Comparison of ENCODE assay signal across 20 cellular contexts in the genomic region with DNA sequence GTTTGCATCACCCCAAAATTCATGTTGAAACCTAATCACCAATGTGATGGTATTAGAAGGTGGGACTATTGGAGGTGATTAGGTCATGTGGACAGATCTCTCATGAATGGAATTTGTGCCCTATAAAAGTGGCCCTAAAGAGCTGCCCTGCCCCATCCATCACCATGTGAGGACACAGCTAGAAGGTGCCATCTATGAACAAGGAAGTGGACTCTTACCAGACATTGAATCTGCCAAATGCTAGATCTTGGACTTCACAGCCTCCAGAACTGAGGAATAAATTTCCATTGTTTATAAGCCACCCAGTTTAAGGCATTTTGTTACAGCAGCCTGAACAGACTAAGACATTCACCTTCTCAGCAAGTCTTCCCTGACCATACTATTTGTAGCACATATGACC. TPM values are rescaled to one million over a fixed set of nuclear protein-coding genes. Genes with fewer than 3 reads are reported as not detected.
DNase-seq lines count a peak whose midpoint lies in the region; ATAC-seq, FAIRE-seq and TF ChIP-seq lines count a peak whose summit lies in the region.
"Had no signal": no experiment of that assay in that cellular context is flagged by ENCODE, and none has a peak within 500 bp of the region (broad histone marks: within the 10 kb centered on the region; RNA-seq: fewer than 3 reads in every experiment).

No MANE protein-coding gene starts in this region.

- H3K4me2 ChIP-seq in HepG2 (ENCODE audit: low read depth, low read length) (no peak overlapping the region), Karpas-422 (ENCODE audit: low read depth, low read length, poor library complexity, severe bottlenecking) (peak overlapping the region; percentile 30)

- H3K27me3 ChIP-seq in HepG2 (ENCODE audit: control insufficient read depth in 1 of 2, insufficient read depth in 2 of 2, low read length in 2 of 2) = no peaks in the 10 kb centered on the region; a peak in 1 of 5 replicates
- H3K27me3 ChIP-seq in right lobe of liver = no peaks in the 10 kb centered on the region
- H3K27me3 ChIP-seq in Karpas-422 (ENCODE audit: low read length) = no peaks in the 10 kb centered on the region
- H3K27me3 ChIP-seq: BE2C; BLaER1 treated with 17β-estradiol and CSF1 and Interleukin-3, amounts not matched to agents 10 nM and 100 nM had no signal

- DNase-seq in HepG2 (ENCODE audit: low spot score) (no peak), right lobe of liver (no peak), Karpas-422 (no peak), left colon (no peak), foreskin fibroblast (no peak), SK-N-DZ (ENCODE audit: low spot score) (no peak)
- DNase-seq: BE2C; CD4-positive, alpha-beta T cell; CD8-positive, alpha-beta memory T cell; DMS53; DMS79 treated with DMSO at 0.1 percent for 48 hours; GF-D8; GM23248; H9 had no signal

- H3K27ac ChIP-seq in HepG2 (ENCODE audit: extremely low read length, insufficient read depth, low read length) (no peak overlapping the region), right lobe of liver (no peak overlapping the region), Karpas-422 (ENCODE audit: low read length) (peak overlapping the region; percentile 75; the same call in 1 of the 2 replicates)
- H3K27ac ChIP-seq: 22Rv1; BLaER1 treated with 17β-estradiol and CSF1 and Interleukin-3, amounts not matched to agents 10 nM and 100 nM; GM23248 had no signal

- no peak for TF ChIP-seq POLR2A in HepG2 (IDR thresholded peaks at IDR 0.05; ENCODE audit: insufficient read depth in 1 of 2, low read depth in 2 of 2, low read length in 2 of 2)
- no peak for TF ChIP-seq POLR2A in right lobe of liver (IDR thresholded peaks at IDR 0.05)

- intact Hi-C loops in HepG2 (cut with micrococcal nuclease; ENCODE audit: unreplicated experiment) (loop anchor here (10.0 kb wide), 2 partner anchors 158 to 288 kb away; a partner anchor contains a TSS), right lobe of liver (cut with DNase I) (no loop called here), left colon (cut with DNase I, micrococcal nuclease) (no loop called here)

- H3K9me2 ChIP-seq in Karpas-422 (replicated peaks; ENCODE audit: insufficient read depth, low read length) = no peaks in the 10 kb centered on the region

- no peak overlapping the region for H3K9ac ChIP-seq in HepG2 (ENCODE audit: insufficient read depth, low read depth, low read length)
- H3K9ac ChIP-seq in Karpas-422 (ENCODE audit: low read length) = peak overlapping the region; percentile 28; the same call in 1 of the 2 replicates
- H3K9ac ChIP-seq: GM23248 had no signal

- H3K4me3 ChIP-seq in HepG2 (replicated peaks in 1 of 3; ENCODE audit: insufficient read depth in 1 of 3, low read depth in 2 of 3, low read length in 3 of 3) (no peak overlapping the region), right lobe of liver (no peak overlapping the region), Karpas-422 (ENCODE audit: low read length) (peak overlapping the region; percentile 11; the same call in 1 of the 2 replicates), foreskin fibroblast (ENCODE audit: low read depth in 1 of 2, low read length in 2 of 2) (no peak overlapping the region)
- H3K4me3 ChIP-seq: BLaER1 treated with 17β-estradiol and CSF1 and Interleukin-3, amounts not matched to agents 10 nM and 100 nM; GM23248 had no signal

- no peak overlapping the region for H2AFZ ChIP-seq in HepG2 (ENCODE audit: low read length)
- no peak overlapping the region for H2AFZ ChIP-seq in Karpas-422 (ENCODE audit: low read length)
- H2AFZ ChIP-seq: GM23248 had no signal

- no TSS peak for BruUV-seq in HepG2 (replicated peaks; lab: Mats Ljungman, UMichigan)

- no peak for ATAC-seq in HepG2
- no peak for ATAC-seq in right lobe of liver
- peak; percentile 26 for ATAC-seq in left colon
- ATAC-seq: HCT116 had no signal

- TF ChIP-seq EP300 in HepG2 (IDR thresholded peaks at IDR 0.05; ENCODE audit: low read depth in 2 of 2, low read length in 2 of 2) (no peak), HepG2 (CRISPR knock-in tag; IDR thresholded peaks at IDR 0.05; ENCODE audit: borderline replicate concordance) (no peak)

- TF ChIP-seq CTCF in HepG2 (CRISPR knock-in tag; IDR thresholded peaks at IDR 0.05) (no peak), right lobe of liver (IDR thresholded peaks at IDR 0.05) (no peak), foreskin fibroblast (IDR thresholded peaks at IDR 0.05; ENCODE audit: low read depth, low read length) (no peak)

- no peak for FAIRE-seq in HepG2 (lab: Jason Lieb, UNC)
- FAIRE-seq: A204.1, GM12891, H1 had no signal

- no peaks in the 10 kb centered on the region for H3K9me3 ChIP-seq in HepG2 (ENCODE audit: low read length)
- no peaks in the 10 kb centered on the region for H3K9me3 ChIP-seq in right lobe of liver
- H3K9me3 ChIP-seq in Karpas-422 (ENCODE audit: low read length) = no peaks in the 10 kb centered on the region
- H3K9me3 ChIP-seq: BE2C had no signal

- H3K4me1 ChIP-seq in HepG2 (ENCODE audit: insufficient read depth, low read length) (peaks cover 22% of the 10 kb centered on the region), right lobe of liver (no peaks in the 10 kb centered on the region), Karpas-422 (ENCODE audit: low read length) (peaks cover 17% of the 10 kb centered on the region)
- H3K4me1 ChIP-seq: BE2C had no signal

- H3K36me3 ChIP-seq in HepG2 (replicated peaks in 1 of 2; ENCODE audit: control insufficient read depth in 1 of 2, insufficient read depth in 2 of 2, low read length in 2 of 2) (peaks cover 0 to 8% of the 10 kb centered on the region in 2 experiments; a peak in 2 of 5 replicates), right lobe of liver (no peaks in the 10 kb centered on the region), Karpas-422 (ENCODE audit: insufficient read depth, low read length) (no peaks in the 10 kb centered on the region)
- H3K36me3 ChIP-seq: BE2C had no signal

- CTCF ChIA-PET in HepG2 (lab: Yijun Ruan, JAX; ENCODE audit: low intra/inter-chr PET ratio, low total read pairs) = no interaction called here

- TF ChIP-seq RAD21 in HepG2 (CRISPR knock-in tag; IDR thresholded peaks at IDR 0.05) = no peak

- H4K20me1 ChIP-seq in HepG2 (ENCODE audit: insufficient read depth, low read length) (no peaks in the 10 kb centered on the region), Karpas-422 (ENCODE audit: insufficient read depth, low read depth, low read length) (no peaks in the 10 kb centered on the region)
- H4K20me1 ChIP-seq: BLaER1 treated with 17β-estradiol and CSF1 and Interleukin-3, amounts not matched to agents 10 nM and 100 nM had no signal

- H3K79me2 ChIP-seq in HepG2 (ENCODE audit: insufficient read depth, low read length) = peaks cover 36% of the 10 kb centered on the region
- peaks cover 60% of the 10 kb centered on the region for H3K79me2 ChIP-seq in Karpas-422 (ENCODE audit: low read length)

- in situ Hi-C loops in HepG2 (cut with HindIII; ENCODE audit: extremely low pct_ligation_motif_present, low pct_unique_long_range_greater_than_20kb) = no loop called here

- POLR2A ChIA-PET in HepG2 (lab: Yijun Ruan, JAX) = no interaction called here

RNA-seq across cellular contexts. Expression of a gene that starts 7.5 kb away (rescaled TPM):
- 38.7 and 61.2 TPM in 2 replicates for total RNA-seq in HepG2 (2016; rRNA removed; fragmentation: Illumina TruSeq; extraction: Trizol)
- 80.9 and 88.4 TPM in 2 replicates for total RNA-seq in HepG2 (2016; cell fraction: cytosol; rRNA removed; fragmentation: Illumina TruSeq; extraction: Trizol; ENCODE audit: low read depth)
- total RNA-seq in HepG2 (2016; cell fraction: insoluble cytoplasmic fraction; rRNA removed; fragmentation: Illumina TruSeq; extraction: Trizol) = 38.8 and 49.0 TPM in 2 replicates
- total RNA-seq in HepG2 (2016; cell fraction: membrane; rRNA removed; fragmentation: Illumina TruSeq; extraction: Trizol) = 93.3 and 109 TPM in 2 replicates
- total RNA-seq in HepG2 (2016; cell fraction: nucleus; rRNA removed; fragmentation: Illumina TruSeq; extraction: Trizol) = 45.0 and 51.2 TPM in 2 replicates
- 54.9 and 64.0 TPM in 2 replicates for polyA plus RNA-seq in HepG2 (2011; rRNA removed)
- 12.2 and 21.4 TPM in 2 replicates for polyA plus RNA-seq in HepG2 (2011; cell fraction: cytosol; rRNA removed)
- polyA plus RNA-seq in HepG2 (2011; cell fraction: nucleus; rRNA removed) = 15.8 and 25.0 TPM in 2 replicates
- 9.0 and 34.2 TPM in 2 replicates for polyA plus RNA-seq in HepG2 (2012)
- polyA plus RNA-seq in HepG2 (2016; cell fraction: cytosol; fragmentation: Illumina TruSeq; extraction: Trizol; ENCODE audit: low read depth) = 110 and 124 TPM in 2 replicates
- polyA plus RNA-seq in HepG2 (2016; cell fraction: insoluble cytoplasmic fraction; fragmentation: Illumina TruSeq; extraction: Trizol; ENCODE audit: low read depth) = 45.8 and 54.7 TPM in 2 replicates
- 99.5 and 101 TPM in 2 replicates for polyA plus RNA-seq in HepG2 (2016; cell fraction: membrane; fragmentation: Illumina TruSeq; extraction: Trizol; ENCODE audit: low read depth)
- polyA plus RNA-seq in HepG2 (2016; cell fraction: nucleus; fragmentation: Illumina TruSeq; extraction: Trizol; ENCODE audit: insufficient read depth, low read depth) = 54.3 and 81.9 TPM in 2 replicates
- 58.3 and 120 TPM in 2 replicates for polyA minus RNA-seq in HepG2 (2011; rRNA and poly(A)+ RNA removed; ENCODE audit: low replicate concordance)
- polyA minus RNA-seq in HepG2 (2011; cell fraction: cytosol; rRNA and poly(A)+ RNA removed) = 6.7 and 15.7 TPM in 2 replicates
- 69.3 and 164 TPM in 2 replicates for polyA minus RNA-seq in HepG2 (2011; cell fraction: nucleus; rRNA and poly(A)+ RNA removed)
- 10 to 100 TPM; 22.0 to 31.9 (median 27.4) TPM for total RNA-seq in right lobe of liver
- total RNA-seq in Karpas-422 (2014; rRNA removed; shearing (Covaris generic); ENCODE audit: low replicate concordance) = 5.8 and 20.6 TPM in 2 replicates
- 10 to 100 TPM; 41.0 to 50.8 TPM for total RNA-seq in left colon
- polyA plus RNA-seq in SK-N-DZ (2014; cell fraction: cytosol; rRNA removed) = 6.0 and 11.2 TPM in 2 replicates
- polyA plus RNA-seq in SK-N-DZ (2014; cell fraction: nucleus; rRNA removed) = 4.2 and 16.3 TPM in 2 replicates

RNA-seq across cellular contexts. Expression of a gene that starts 19.1 kb away (rescaled TPM):
- total RNA-seq in HepG2 (2016; rRNA removed; fragmentation: Illumina TruSeq; extraction: Trizol) (34.6 and 42.4 TPM in 2 replicates), right lobe of liver (10 to 100 TPM; 14.1 to 18.4 (median 15.3) TPM), left colon (10 to 100 TPM; 73.6 to 78.8 TPM)
- total RNA-seq in HepG2 (2016; cell fraction: cytosol; rRNA removed; fragmentation: Illumina TruSeq; extraction: Trizol; ENCODE audit: low read depth) = 5.4 and 5.6 TPM in 2 replicates
- total RNA-seq in HepG2 (2016; cell fraction: insoluble cytoplasmic fraction; rRNA removed; fragmentation: Illumina TruSeq; extraction: Trizol) = 32.0 and 42.9 TPM in 2 replicates
- total RNA-seq in HepG2 (2016; cell fraction: membrane; rRNA removed; fragmentation: Illumina TruSeq; extraction: Trizol) = 8.5 and 10.8 TPM in 2 replicates
- 9.2 and 16.4 TPM in 2 replicates for total RNA-seq in HepG2 (2016; cell fraction: nucleus; rRNA removed; fragmentation: Illumina TruSeq; extraction: Trizol)
- 14.7 and 19.7 TPM in 2 replicates for polyA plus RNA-seq in HepG2 (2011; rRNA removed)
- 11.7 and 21.6 TPM in 2 replicates for polyA plus RNA-seq in HepG2 (2011; cell fraction: cytosol; rRNA removed)
- polyA plus RNA-seq in HepG2 (2011; cell fraction: nucleus; rRNA removed) = 3.0 and 5.4 TPM in 2 replicates
- 12.4 and 13.2 TPM in 2 replicates for polyA plus RNA-seq in HepG2 (2012)
- polyA plus RNA-seq in HepG2 (2016; cell fraction: cytosol; fragmentation: Illumina TruSeq; extraction: Trizol; ENCODE audit: low read depth) = 4.6 and 5.3 TPM in 2 replicates
- 41.5 and 42.2 TPM in 2 replicates for polyA plus RNA-seq in HepG2 (2016; cell fraction: insoluble cytoplasmic fraction; fragmentation: Illumina TruSeq; extraction: Trizol; ENCODE audit: low read depth)
- 7.8 and 9.4 TPM in 2 replicates for polyA plus RNA-seq in HepG2 (2016; cell fraction: membrane; fragmentation: Illumina TruSeq; extraction: Trizol; ENCODE audit: low read depth)
- polyA plus RNA-seq in HepG2 (2016; cell fraction: nucleus; fragmentation: Illumina TruSeq; extraction: Trizol; ENCODE audit: insufficient read depth, low read depth) = 22.9 and 25.4 TPM in 2 replicates
- polyA minus RNA-seq in HepG2 (2011; rRNA and poly(A)+ RNA removed; ENCODE audit: low replicate concordance) = 12.1 and 18.4 TPM in 2 replicates
- 7.5 and 9.4 TPM in 2 replicates for polyA minus RNA-seq in HepG2 (2011; cell fraction: cytosol; rRNA and poly(A)+ RNA removed)
- polyA minus RNA-seq in HepG2 (2011; cell fraction: nucleus; rRNA and poly(A)+ RNA removed) = 4.6 and 9.7 TPM in 2 replicates
- 7.8 and 16.6 TPM in 2 replicates for total RNA-seq in Karpas-422 (2014; rRNA removed; shearing (Covaris generic); ENCODE audit: low replicate concordance)
- polyA plus RNA-seq in SK-N-DZ (2014; cell fraction: cytosol; rRNA removed) = 17.3 and 21.7 TPM in 2 replicates
- 9.8 and 11.3 TPM in 2 replicates for polyA plus RNA-seq in SK-N-DZ (2014; cell fraction: nucleus; rRNA removed)
